8 cellular contexts compared by ENCODE assay signal in the genomic region with DNA sequence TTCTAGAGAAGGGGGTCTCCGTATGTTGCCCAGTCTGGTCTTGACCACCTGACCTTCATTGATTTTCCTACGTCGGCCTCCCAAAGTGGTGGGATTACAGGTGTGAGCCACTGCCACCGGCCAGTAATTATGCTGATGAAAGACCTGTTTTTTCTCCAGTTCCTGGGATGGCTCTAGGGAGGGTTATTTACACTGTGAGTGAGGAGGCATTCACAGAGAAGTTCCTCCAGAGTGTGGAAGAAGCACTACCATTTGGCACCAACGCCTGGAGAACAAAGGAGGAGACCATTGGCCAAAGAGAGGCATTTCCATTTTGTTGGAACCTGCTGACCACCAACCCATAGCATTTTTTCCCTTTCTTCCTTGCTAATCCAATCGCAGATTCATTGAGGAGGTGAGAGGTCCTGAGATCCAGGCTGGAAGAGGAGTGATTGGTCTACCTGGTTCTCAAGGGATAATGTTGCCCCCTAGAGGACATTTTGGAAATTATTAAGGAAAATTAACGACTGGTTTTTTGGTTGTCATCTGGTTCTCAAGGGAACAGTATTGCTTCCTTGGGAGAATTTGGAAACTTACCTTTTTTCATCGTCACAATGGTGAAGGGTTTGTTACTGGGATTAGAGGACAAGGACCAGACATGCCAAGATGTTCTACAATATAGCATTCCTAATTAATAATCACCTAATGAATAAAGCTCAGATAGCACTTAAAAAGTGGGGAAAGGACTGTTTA. TPM values are rescaled to one million over a fixed set of nuclear protein-coding genes. Genes with fewer than 3 reads are reported as not detected.
A peak's percentile ranks its signal among the peaks of the same experiment; 100 is the strongest.
DNase-seq lines count a peak whose midpoint lies in the region; ATAC-seq and TF ChIP-seq lines count a peak whose summit lies in the region.

No MANE protein-coding gene starts in this region.

- H3K23ac ChIP-seq in H9 (ENCODE audit: insufficient read length, low read depth, low read length) = no peak overlapping the region

- H3K4ac ChIP-seq in H9 (ENCODE audit: low read depth, low read length) = no peak overlapping the region

- no peak overlapping the region for H4K8ac ChIP-seq in H9 (replicated peaks; ENCODE audit: insufficient read length, low read depth, low read length)

- no peak overlapping the region for H2BK20ac ChIP-seq in H9 (ENCODE audit: low read depth, low read length, poor library complexity, severe bottlenecking)

- H3K9me3 ChIP-seq in CD4-positive, alpha-beta T cell (ENCODE audit: control insufficient read depth, low read length) = no peaks in the 10 kb centered on the region
- no peaks in the 10 kb centered on the region for H3K9me3 ChIP-seq in H9 (ENCODE audit: control insufficient read depth, low read depth, low read length)
- peaks cover 0 to under 1% (median 0%) of the 10 kb centered on the region in 11 donors for H3K9me3 ChIP-seq in heart right ventricle

- no peaks in the 10 kb centered on the region for H3K27me3 ChIP-seq in CD4-positive, alpha-beta T cell (ENCODE audit: control insufficient read depth, insufficient read depth, low read length)
- H3K27me3 ChIP-seq in H9 (ENCODE audit: insufficient read depth, low read length) (no peaks in the 10 kb centered on the region), heart right ventricle (no peaks in the 10 kb centered on the region)

- H4K20me1 ChIP-seq in H9 (ENCODE audit: control insufficient read depth, insufficient read depth, insufficient read length) = no peaks in the 10 kb centered on the region

- WGBS in H9 (ENCODE audit: extremely low coverage, insufficient read length, low lambda C conversion rate) = no CpG with 5 or more reads among the region's 8 CpGs
- 38 to 41% methylated on average over 8 of the region's 8 CpGs for WGBS in heart right ventricle, 2 donors

- H2AFZ ChIP-seq in H9 (ENCODE audit: low read length) = peak overlapping the region; percentile 93

- no peak overlapping the region for H3K14ac ChIP-seq in H9 (ENCODE audit: insufficient read depth, low read length)

- H3K4me1 ChIP-seq in H9 (ENCODE audit: insufficient read depth, low read length) (no peaks in the 10 kb centered on the region), heart right ventricle (peaks cover 0 to 4% (median 0%) of the 10 kb centered on the region in 9 donors)

- no peak overlapping the region for H3K4me2 ChIP-seq in H9 (ENCODE audit: insufficient read depth, insufficient read length, low read length)

- H2BK120ac ChIP-seq in H9 (ENCODE audit: low read depth, low read length, poor library complexity, severe bottlenecking) = no peak overlapping the region

- H3K4me1 Mint-ChIP-seq in CD4-positive, alpha-beta T cell (ENCODE audit: low read depth) = peaks cover 4% of the 10 kb centered on the region
- peaks cover 9 to 13% of the 10 kb centered on the region in 2 experiments for H3K4me1 Mint-ChIP-seq in H9
- H3K4me1 Mint-ChIP-seq in activated CD8-positive, alpha-beta T cell treated with anti-CD3 and anti-CD28 coated beads, Interleukin-2, amount 10 ng/mL, durations not matched to agents 7 days and 5 days (ENCODE audit: low read depth) = peaks cover 13% of the 10 kb centered on the region

- DNase-seq in CD4-positive, alpha-beta T cell = peak in 1 of 10 experiments; percentile 31
- DNase-seq in H9 = peak; percentile 69
- peak; percentile 82 for DNase-seq in NCI-H2227 (lab: John Stamatoyannopoulos, UW; ENCODE audit: unreplicated experiment)
- DNase-seq in activated CD8-positive, alpha-beta T cell treated with anti-CD3 and anti-CD28 coated beads, Interleukin-2, amount 10 ng/mL, durations not matched to agents 7 days and 5 days = peak; percentile 30
- no peak for DNase-seq in heart right ventricle
- DNase-seq in retina = peak; percentile 71
- no peak for DNase-seq in activated CD4-positive, alpha-beta T cell treated with anti-CD3 and anti-CD28 coated beads, Interleukin-2, amount 50 U/mL, for 48 hours
- no peak for DNase-seq in stimulated activated naive CD4-positive, alpha-beta T cell treated with Interleukin-2 at 50 U/mL for 16 hours (lab: John Stamatoyannopoulos, UW)

- H3K4me3 Mint-ChIP-seq in CD4-positive, alpha-beta T cell = peak overlapping the region; percentile 36
- no peak overlapping the region; a peak in 1 of 5 replicates for H3K4me3 Mint-ChIP-seq in H9
- H3K4me3 Mint-ChIP-seq in activated CD8-positive, alpha-beta T cell treated with anti-CD3 and anti-CD28 coated beads, Interleukin-2, amount 10 ng/mL, durations not matched to agents 7 days and 5 days = no peak overlapping the region

- peak; percentile 59 for ATAC-seq in CD4-positive, alpha-beta T cell (ENCODE audit: poor library complexity)
- ATAC-seq in activated CD8-positive, alpha-beta T cell treated with anti-CD3 and anti-CD28 coated beads, Interleukin-2, amount 10 ng/mL, durations not matched to agents 7 days and 5 days = peak; percentile 60
- ATAC-seq in heart right ventricle = peak; percentile 50 to 82 (median 76)

- no peaks in the 10 kb centered on the region for H3K27me3 Mint-ChIP-seq in CD4-positive, alpha-beta T cell
- H3K27me3 Mint-ChIP-seq in H9 (ENCODE audit: low read depth) = no peaks in the 10 kb centered on the region; the same call in 1 of the 2 replicates
- no peaks in the 10 kb centered on the region for H3K27me3 Mint-ChIP-seq in activated CD8-positive, alpha-beta T cell treated with anti-CD3 and anti-CD28 coated beads, Interleukin-2, amount 10 ng/mL, durations not matched to agents 7 days and 5 days (ENCODE audit: low read depth)

- no peaks in the 10 kb centered on the region for H3K79me2 ChIP-seq in H9 (ENCODE audit: insufficient read depth, low read length)

- no peak overlapping the region for H4K91ac ChIP-seq in H9 (ENCODE audit: insufficient read length, low read depth, low read length)

- H3K4me3 ChIP-seq in heart right ventricle = no peak overlapping the region

- H2BK15ac ChIP-seq in H9 (ENCODE audit: low read depth, low read length) = no peak overlapping the region

- H2BK5ac ChIP-seq in H9 (ENCODE audit: insufficient read length, low read length) = no peak overlapping the region

- H4K5ac ChIP-seq in H9 (ENCODE audit: insufficient read length, low read depth, low read length) = no peak overlapping the region

- peak; percentile 84 for TF ChIP-seq CTCF in CD4-positive, alpha-beta T cell (IDR thresholded peaks at IDR 0.05)
- TF ChIP-seq CTCF in H9 (conservative IDR thresholded peaks at IDR 0.05) = peak; percentile 83
- peak; percentile 61 to 82 (median 71) for TF ChIP-seq CTCF in heart right ventricle (IDR thresholded peaks at IDR 0.05)

- POLR2A ChIA-PET in CD4-positive, alpha-beta T cell (lab: Charles Lee) = interaction anchor here (0.9 to 1.5 kb wide), 3 partner anchors 12 to 112 kb away, joined by 4 to 12 read pairs (median 6); partner anchors contain the start of gene ZC3H4
- POLR2A ChIA-PET in activated CD8-positive, alpha-beta T cell treated with anti-CD3 and anti-CD28 coated beads, Interleukin-2, amount 10 ng/mL, durations not matched to agents 7 days and 5 days (lab: Charles Lee) = interaction anchor here (0.6 kb wide), 1 partner anchor 11 kb away, joined by 3 read pairs; the partner anchor contains the start of gene ZC3H4

- H3K9me3 Mint-ChIP-seq in CD4-positive, alpha-beta T cell = no peaks in the 10 kb centered on the region
- no peaks in the 10 kb centered on the region for H3K9me3 Mint-ChIP-seq in H9
- peaks cover 2% of the 10 kb centered on the region for H3K9me3 Mint-ChIP-seq in activated CD8-positive, alpha-beta T cell treated with anti-CD3 and anti-CD28 coated beads, Interleukin-2, amount 10 ng/mL, durations not matched to agents 7 days and 5 days (ENCODE audit: insufficient read depth)

- no peak overlapping the region for H3K9ac ChIP-seq in H9 (ENCODE audit: extremely low read depth, insufficient read length, low read length)

- intact Hi-C loops in CD4-positive, alpha-beta T cell (cut with DNase I, micrococcal nuclease) = loop anchor here (1.0 kb wide), 3 partner anchors 46 to 112 kb away; no protein-coding TSS in a partner anchor
- intact Hi-C loops in heart right ventricle (cut with DNase I) = loop anchor here (1.0 to 10.0 kb wide), 8 partner anchors 43 to 113 kb away; no protein-coding TSS in a partner anchor

- CTCF ChIA-PET in CD4-positive, alpha-beta T cell (lab: Charles Lee) = interaction anchor here (0.7 to 2.3 kb wide), 10 partner anchors 20 to 119 kb away, joined by 3 to 16 read pairs (median 3); no protein-coding TSS in a partner anchor
- CTCF ChIA-PET in activated CD8-positive, alpha-beta T cell treated with anti-CD3 and anti-CD28 coated beads, Interleukin-2, amount 10 ng/mL, durations not matched to agents 7 days and 5 days (lab: Charles Lee) = interaction anchor here (0.6 to 5.2 kb wide), 24 partner anchors 9 to 119 kb away, joined by 3 to 53 read pairs (median 4); partner anchors contain the start of gene ZC3H4

- no peaks in the 10 kb centered on the region for H3K79me1 ChIP-seq in H9 (ENCODE audit: insufficient read depth, low read depth, low read length, poor library complexity, severe bottlenecking)

- H3K56ac ChIP-seq in H9 (ENCODE audit: insufficient read length, low read depth, low read length) = no peak overlapping the region

- no peaks in the 10 kb centered on the region for H3K36me3 Mint-ChIP-seq in CD4-positive, alpha-beta T cell (ENCODE audit: low read depth)
- H3K36me3 Mint-ChIP-seq in H9 (ENCODE audit: insufficient read depth in 1 of 3, low read depth in 3 of 3) = no peaks in the 10 kb centered on the region
- no peaks in the 10 kb centered on the region for H3K36me3 Mint-ChIP-seq in activated CD8-positive, alpha-beta T cell treated with anti-CD3 and anti-CD28 coated beads, Interleukin-2, amount 10 ng/mL, durations not matched to agents 7 days and 5 days (ENCODE audit: low read depth)

- no peak overlapping the region for H3K27ac Mint-ChIP-seq in CD4-positive, alpha-beta T cell
- peak overlapping the region; percentile 17 to 55 (median 36); a peak in 3 of 7 replicates for H3K27ac Mint-ChIP-seq in H9
- H3K27ac Mint-ChIP-seq in activated CD8-positive, alpha-beta T cell treated with anti-CD3 and anti-CD28 coated beads, Interleukin-2, amount 10 ng/mL, durations not matched to agents 7 days and 5 days = no peak overlapping the region

- H2BK12ac ChIP-seq in H9 (ENCODE audit: insufficient read length, low read depth, low read length) = no peak overlapping the region

- H3K18ac ChIP-seq in H9 (ENCODE audit: insufficient read length, low read depth, low read length) = no peak overlapping the region

- no peaks in the 10 kb centered on the region for H3K36me3 ChIP-seq in heart right ventricle

- H2AK5ac ChIP-seq in H9 (ENCODE audit: insufficient read length, low read length) = no peak overlapping the region

- no peak overlapping the region for H3K27ac ChIP-seq in CD4-positive, alpha-beta T cell (ENCODE audit: low read depth, low read length)
- H3K27ac ChIP-seq in H9 (ENCODE audit: insufficient read length, low read depth, low read length) (no peak overlapping the region), heart right ventricle (no peak overlapping the region)

- no peak overlapping the region for H3T11ph ChIP-seq in H9 (ENCODE audit: low read length)

- no peaks in the 10 kb centered on the region for H3K23me2 ChIP-seq in H9 (ENCODE audit: insufficient read length, low read depth, low read length, poor library complexity, severe bottlenecking)

RNA-seq across cellular contexts. Expression of gene SAE1, which starts 5.5 kb away (rescaled TPM):
- total RNA-seq in CD4-positive, alpha-beta T cell = 10 to 100 TPM; 29.6 to 30.9 TPM
- 232 and 234 TPM in 2 replicates for total RNA-seq in H9 (2021)
- total RNA-seq in activated CD8-positive, alpha-beta T cell treated with anti-CD3 and anti-CD28 coated beads, Interleukin-2, amount 10 ng/mL, durations not matched to agents 7 days and 5 days = 100 to 1,000 TPM; 165 to 175 TPM
- 10 to 100 TPM; 32.5 to 53.3 (median 45.5) TPM for total RNA-seq in heart right ventricle
- 10 to 100 TPM; 11.9 to 60.2 TPM for polyA plus RNA-seq in heart right ventricle

RNA-seq across cellular contexts. Expression of gene ZC3H4, which starts 11.5 kb away (rescaled TPM):
- total RNA-seq in CD4-positive, alpha-beta T cell = 10 to 100 TPM; 39.4 to 43.7 TPM
- total RNA-seq in H9 (2021) = 105 and 109 TPM in 2 replicates
- 100 to 1,000 TPM; 102 TPM for total RNA-seq in activated CD8-positive, alpha-beta T cell treated with anti-CD3 and anti-CD28 coated beads, Interleukin-2, amount 10 ng/mL, durations not matched to agents 7 days and 5 days
- 10 to 100 TPM; 19.5 to 32.8 (median 26.1) TPM for total RNA-seq in heart right ventricle
- 10 to 100 TPM in 1 of 2 donors, 1 to 10 TPM in 1; 4.5 to 13.8 TPM for polyA plus RNA-seq in heart right ventricle

Comparison
In these comparisons a context has a peak if more than half of its experiments do, and no peak if none do; other contexts are left out.
1. DNase-seq: peak in H9 (single experiment), NCI-H2227 (single experiment), activated CD8-positive, alpha-beta T cell treated with anti-CD3 and anti-CD28 coated beads, Interleukin-2, amount 10 ng/mL, durations not matched to agents 7 days and 5 days (single experiment) and retina (single experiment); none in heart right ventricle (0 of 2), activated CD4-positive, alpha-beta T cell treated with anti-CD3 and anti-CD28 coated beads, Interleukin-2, amount 50 U/mL, for 48 hours (0 of 2) and stimulated activated naive CD4-positive, alpha-beta T cell treated with Interleukin-2 at 50 U/mL for 16 hours (single experiment).
2. H3K27ac Mint-ChIP-seq: peak in H9 (3 of 3); none in CD4-positive, alpha-beta T cell (single experiment) and activated CD8-positive, alpha-beta T cell treated with anti-CD3 and anti-CD28 coated beads, Interleukin-2, amount 10 ng/mL, durations not matched to agents 7 days and 5 days (single experiment).
3. Peak in every context shown above with its lines, with median percentiles within 50 percentile points of each other: ATAC-seq and CTCF ChIP-seq.